In the genomic region with DNA sequence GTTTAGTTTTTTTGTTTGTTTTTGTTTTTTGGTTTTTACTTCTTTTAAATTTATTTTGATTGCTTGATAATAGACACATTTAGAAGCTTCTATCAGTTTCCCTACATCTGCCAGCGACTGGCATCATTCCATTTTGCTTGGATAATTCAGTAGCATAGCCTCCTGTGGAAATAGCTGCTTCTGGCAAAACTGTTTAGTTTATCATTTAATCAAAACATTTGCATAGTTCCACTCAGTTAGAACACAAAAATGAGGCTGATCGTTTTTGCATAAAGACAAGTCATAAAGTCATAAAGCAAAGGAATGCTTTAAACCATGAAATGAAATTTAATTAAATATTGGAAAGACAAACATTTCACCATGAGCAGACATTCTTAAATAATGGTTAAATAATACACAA, we compare ENCODE assay signal across 19 cellular contexts.
"Had no signal": no experiment of that assay in that cellular context is flagged by ENCODE, and none has a peak within 500 bp of the region (broad histone marks: within the 10 kb centered on the region; RNA-seq: fewer than 3 reads in every experiment).

No MANE protein-coding gene starts in this region.

- DNase-seq: occipital lobe; ovary; posterior cingulate gyrus; psoas muscle; right cardiac atrium; right lobe of liver; sigmoid colon; small intestine; stimulated activated CD4-positive, alpha-beta T cell treated with anti-CD3 and anti-CD28 coated beads, Interleukin-15, amount 100 ng/mL, for 24 hours; stimulated activated CD4-positive, alpha-beta T cell treated with anti-CD3 and anti-CD28 coated beads, Interleukin-2, amount 100 ng/mL, for 24 hours; stimulated activated CD4-positive, alpha-beta T cell treated with anti-CD3 and anti-CD28 coated beads, Interleukin-2, amount 100 ng/mL, for 48 hours; stimulated activated CD4-positive, alpha-beta T cell treated with anti-CD3 and anti-CD28 coated beads, Interleukin-4, amount 100 ng/mL, for 24 hours; stimulated activated naive B cell treated with anti-CD40 and anti-IgM and Interleukin-4, amounts not matched to agents 10 μg/mL and 1 μg/mL and 100 μg/mL, for 72 hours; stimulated activated naive CD4-positive, alpha-beta T cell treated with Interleukin-2 at 50 U/mL for 16 hours; stomach; thyroid gland; upper lobe of left lung had no signal

- FAIRE-seq: small intestine, urothelium cell line had no signal

- ATAC-seq: psoas muscle; right cardiac atrium; right lobe of liver; stimulated activated effector memory CD8-positive, alpha-beta T cell treated with anti-CD3 and anti-CD28 coated beads, Interleukin-12 subunit alpha, Interleukin-12 subunit beta, amount 100 ng/mL, for 72 hours; stimulated activated naive B cell treated with anti-CD40 and anti-IgM and Interleukin-4, amounts not matched to agents 10 μg/mL and 1 μg/mL and 100 μg/mL, for 72 hours had no signal
